18 cellular contexts compared by ENCODE assay signal in the genomic region with DNA sequence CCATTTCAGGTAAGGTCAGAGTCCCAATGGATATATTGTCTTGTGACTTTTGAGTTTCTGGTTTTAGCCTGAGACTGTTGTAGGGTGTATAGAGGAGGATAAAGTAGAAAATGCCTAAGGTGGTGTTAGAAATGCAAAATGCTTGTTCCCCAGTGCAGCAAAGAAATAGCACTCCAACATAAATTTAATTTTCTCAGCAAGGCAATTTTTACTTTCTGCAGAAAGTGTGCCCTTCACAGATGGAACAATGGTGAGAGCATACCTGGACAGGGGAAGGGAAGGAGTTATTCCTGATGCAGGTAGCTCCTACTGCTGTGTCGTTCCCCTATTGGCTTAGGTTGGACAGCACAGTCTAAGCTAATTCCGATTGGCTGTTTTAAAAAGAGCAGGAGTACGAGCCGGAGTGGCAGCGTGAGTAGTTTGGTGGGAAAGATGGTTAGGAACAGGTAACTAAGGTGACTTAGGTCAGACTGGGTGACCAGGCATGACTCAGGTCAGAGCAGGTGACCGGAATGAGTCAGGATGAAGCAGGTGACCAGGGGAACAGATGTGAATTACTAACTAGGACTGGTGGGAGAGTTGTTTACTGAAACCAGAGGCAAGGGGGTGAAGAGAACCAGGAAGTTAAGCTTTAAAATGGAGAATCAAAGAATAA. TPM values are rescaled to one million over a fixed set of nuclear protein-coding genes. Genes with fewer than 3 reads are reported as not detected.
"Had no signal": no experiment of that assay in that cellular context is flagged by ENCODE, and none has a peak within 500 bp of the region (broad histone marks: within the 10 kb centered on the region; RNA-seq: fewer than 3 reads in every experiment).

No MANE protein-coding gene starts in this region.

- H3K4me1 ChIP-seq: sigmoid colon, testis had no signal

- H3K27me3 ChIP-seq: brain microvascular endothelial cell, sigmoid colon, testis had no signal

- DNase-seq: activated CD4-positive, alpha-beta memory T cell treated with anti-CD3 and anti-CD28 coated beads, Interleukin-2, amount 10 ng/mL, durations not matched to agents 7 days and 5 days; activated CD4-positive, alpha-beta T cell treated with anti-CD3 and anti-CD28 coated beads for 36 hours; activated CD8-positive, alpha-beta memory T cell treated with anti-CD3 and anti-CD28 coated beads, Interleukin-2, amount 50 U/mL, for 4 hours; activated gamma-delta T cell treated with Interleukin-2 at 50 U/mL for 16 hours; activated naive CD8-positive, alpha-beta T cell treated with anti-CD3 and anti-CD28 coated beads for 36 hours; activated T-cell treated with anti-CD3 and anti-CD28 coated beads, Interleukin-2, amount 50 U/mL, for 72 hours; brain microvascular endothelial cell; cerebellar nuclear complex; dermis blood vessel endothelial cell; sigmoid colon; stimulated activated CD4-positive, alpha-beta T cell treated with anti-CD3 and anti-CD28 coated beads, Interleukin-12 subunit alpha, Interleukin-12 subunit beta, amount 100 ng/mL, for 4 hours; stimulated activated naive CD4-positive, alpha-beta T cell treated with Interleukin-2 at 50 U/mL for 16 hours; testis had no signal

- H3K4me3 ChIP-seq: sigmoid colon, testis had no signal

- H3K36me3 ChIP-seq: brain microvascular endothelial cell, sigmoid colon had no signal

- H3K27ac ChIP-seq: brain microvascular endothelial cell, sigmoid colon, testis, VCaP had no signal

- H3K9me3 ChIP-seq: testis had no signal

RNA-seq across cellular contexts. Expression of a gene that starts 21.5 kb away (rescaled TPM):
- total RNA-seq: activated CD4-positive, alpha-beta memory T cell treated with anti-CD3 and anti-CD28 coated beads, Interleukin-2, amount 10 ng/mL, durations not matched to agents 7 days and 5 days; activated CD4-positive, alpha-beta T cell treated with anti-CD3 and anti-CD28 coated beads for 36 hours; activated naive CD8-positive, alpha-beta T cell treated with anti-CD3 and anti-CD28 coated beads for 36 hours; activated T-cell treated with anti-CD3 and anti-CD28 coated beads, Interleukin-2, amount 50 U/mL, for 72 hours; dermis blood vessel endothelial cell; esophagus mucosa; left lobe of liver; omental fat pad; pulmonary artery endothelial cell; sigmoid colon had no signal
- polyA plus RNA-seq: sigmoid colon had no signal
